In the genomic region with DNA sequence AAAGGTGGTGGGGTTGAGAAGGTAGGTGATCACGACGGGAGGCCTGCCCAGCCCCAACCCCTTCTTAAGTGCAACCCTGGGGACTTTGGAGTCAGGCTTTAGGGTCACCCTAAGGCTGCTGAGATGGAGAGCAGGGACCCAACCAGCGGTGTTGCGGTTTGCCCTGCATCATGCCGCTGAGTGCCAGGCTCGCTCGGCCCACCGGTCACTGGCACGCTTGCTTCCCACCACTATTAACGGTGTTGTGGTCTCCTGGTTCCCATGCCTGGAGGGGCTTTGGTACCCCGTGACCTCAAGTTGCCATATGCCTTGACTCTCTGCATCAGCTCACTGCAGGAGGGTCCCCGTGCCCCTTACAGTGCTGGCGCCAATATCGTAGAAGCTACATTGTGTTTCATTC, we compare ENCODE assay signal across 38 cellular contexts. TPM values are rescaled to one million over a fixed set of nuclear protein-coding genes. Genes with fewer than 3 reads are reported as not detected.
"Had no signal": no experiment of that assay in that cellular context is flagged by ENCODE, and none has a peak within 500 bp of the region (broad histone marks: within the 10 kb centered on the region; RNA-seq: fewer than 3 reads in every experiment).

No MANE protein-coding gene starts in this region.

- H3K27ac ChIP-seq: PC-9, RWPE1, SJCRH30, SK-N-MC, WERI-Rb-1 had no signal

- ATAC-seq: activated CD8-positive, alpha-beta T cell treated with anti-CD3 and anti-CD28 coated beads for 36 hours; activated T-cell treated with anti-CD3 and anti-CD28 coated beads, Interleukin-2, amount 50 U/mL, for 72 hours; activated T-helper 17 cell treated with anti-CD3 and anti-CD28 coated beads, Interleukin-2, amount 50 U/mL, for 72 hours had no signal

- H3K4me1 Mint-ChIP-seq: activated naive CD8-positive, alpha-beta T cell treated with anti-CD3 and anti-CD28 coated beads, Interleukin-2, amount 10 ng/mL, durations not matched to agents 7 days and 5 days; activated T-helper 17 cell treated with anti-CD3 and anti-CD28 coated beads, Interleukin-2, amount 50 U/mL, for 72 hours had no signal

- DNase-seq: activated CD4-positive, alpha-beta T cell treated with anti-CD3 and anti-CD28 coated beads for 1 hour; activated CD4-positive, alpha-beta T cell treated with anti-CD3 and anti-CD28 coated beads for 48 hours; activated CD4-positive, alpha-beta T cell treated with anti-CD3 and anti-CD28 coated beads, Interleukin-2, amount 50 U/mL, for 4 hours; activated CD4-positive, CD25-positive, alpha-beta regulatory T cell; activated CD8-positive, alpha-beta T cell treated with anti-CD3 and anti-CD28 coated beads for 36 hours; activated effector memory CD4-positive, alpha-beta T cell treated with anti-CD3 and anti-CD28 coated beads, Interleukin-2, amount 50 U/mL, for 16 hours; activated naive CD4-positive, alpha-beta T cell; activated naive CD4-positive, alpha-beta T cell treated with anti-CD3 and anti-CD28 coated beads, Interleukin-2, amount 50 U/mL, for 16 hours; activated naive CD8-positive, alpha-beta T cell treated with anti-CD3 and anti-CD28 coated beads, Interleukin-2, amount 10 ng/mL, durations not matched to agents 7 days and 5 days; activated T-cell treated with anti-CD3 and anti-CD28 coated beads, Interleukin-2, amount 50 U/mL, for 1 hour; activated T-cell treated with anti-CD3 and anti-CD28 coated beads, Interleukin-2, amount 50 U/mL, for 72 hours; amygdala; caudate nucleus; cerebellar nuclear complex; Kasumi-1; KG1; MG63; MV-4-11; NCI-H1092; NCI-H1436 treated with DMSO at 0.1 percent for 48 hours; NCI-H1694 treated with DMSO at 0.1 percent for 48 hours; NCI-H2029; NCI-H345; NCI-H524 treated with DMSO at 0.1 percent for 48 hours; PC-9; SHP77; SJCRH30; T1000; WERI-Rb-1 had no signal

- H3K27me3 Mint-ChIP-seq: brain had no signal

- H3K9me3 ChIP-seq: MG63 had no signal

- H3K4me3 Mint-ChIP-seq: activated CD8-positive, alpha-beta T cell treated with anti-CD3 and anti-CD28 coated beads for 36 hours; activated naive CD8-positive, alpha-beta T cell treated with anti-CD3 and anti-CD28 coated beads, Interleukin-2, amount 10 ng/mL, durations not matched to agents 7 days and 5 days; activated T-cell treated with anti-CD3 and anti-CD28 coated beads, Interleukin-2, amount 50 U/mL, for 72 hours; activated T-helper 17 cell treated with anti-CD3 and anti-CD28 coated beads, Interleukin-2, amount 50 U/mL, for 72 hours; brain had no signal

- H3K36me3 ChIP-seq: MG63, SJCRH30, WERI-Rb-1 had no signal

- H3K4me2 ChIP-seq: PC-9 had no signal

- H3K4me3 ChIP-seq: MG63, PC-9, SJCRH30, SK-N-MC had no signal

- H3K27ac Mint-ChIP-seq: activated CD8-positive, alpha-beta T cell treated with anti-CD3 and anti-CD28 coated beads for 36 hours; activated naive CD8-positive, alpha-beta T cell treated with anti-CD3 and anti-CD28 coated beads, Interleukin-2, amount 10 ng/mL, durations not matched to agents 7 days and 5 days; activated T-cell treated with anti-CD3 and anti-CD28 coated beads, Interleukin-2, amount 50 U/mL, for 72 hours; activated T-helper 17 cell treated with anti-CD3 and anti-CD28 coated beads, Interleukin-2, amount 50 U/mL, for 72 hours; brain had no signal

- H2AFZ ChIP-seq: PC-9 had no signal

- H3K27me3 ChIP-seq: MG63, SJCRH30 had no signal

- H3K36me3 Mint-ChIP-seq: activated naive CD8-positive, alpha-beta T cell treated with anti-CD3 and anti-CD28 coated beads, Interleukin-2, amount 10 ng/mL, durations not matched to agents 7 days and 5 days had no signal

- FAIRE-seq: bronchial epithelial cell, RCC 7860 had no signal

RNA-seq across cellular contexts. Expression of a gene that starts 18.4 kb away (rescaled TPM):
- total RNA-seq: activated CD8-positive, alpha-beta memory T cell treated with anti-CD3 and anti-CD28 coated beads for 36 hours; activated CD8-positive, alpha-beta T cell treated with anti-CD3 and anti-CD28 coated beads for 36 hours; activated naive CD8-positive, alpha-beta T cell treated with anti-CD3 and anti-CD28 coated beads, Interleukin-2, amount 10 ng/mL, durations not matched to agents 7 days and 5 days; activated T-cell treated with anti-CD3 and anti-CD28 coated beads, Interleukin-2, amount 50 U/mL, for 72 hours; activated T-helper 17 cell treated with anti-CD3 and anti-CD28 coated beads, Interleukin-2, amount 50 U/mL, for 72 hours; PC-9; T-helper 1 cell treated with Interleukin-12 subunit alpha and Interleukin-12 subunit beta and Interleukin-4 antibody, amounts not matched to agents 30 ng/mL and 1 ng/mL, for 36 hours; T-helper 2 cell treated with Interferon-gamma antibody and Interleukin-4, amounts not matched to agents 100 ng/mL and 5 ng/mL, for 36 hours had no signal
